Comparison of ENCODE assay signal across 11 cellular contexts in genomic region chr10:32650246-32650655, GRCh38.
A peak's percentile ranks its signal among the peaks of the same experiment; 100 is the strongest.
DNase-seq lines count a peak whose midpoint lies in the region; ATAC-seq and TF ChIP-seq lines count a peak whose summit lies in the region.
"Had no signal": no experiment of that assay in that cellular context is flagged by ENCODE, and none has a peak within 500 bp of the region (broad histone marks: within the 10 kb centered on the region; RNA-seq: fewer than 3 reads in every experiment).

No MANE protein-coding gene starts in this region.

- H3K9me3 ChIP-seq in OCI-LY1 (ENCODE audit: low read length): no peaks in the 10 kb centered on the region
- H3K9me3 ChIP-seq in vagina: no peaks in the 10 kb centered on the region
- H3K9me3 ChIP-seq in A673 (ENCODE audit: low read depth, low read length, poor library complexity, severe bottlenecking): peaks cover 18% of the 10 kb centered on the region
- peaks cover 0 to 74% (median 59%) of the 10 kb centered on the region in 8 donors for H3K9me3 ChIP-seq in spleen

- H2AFZ ChIP-seq in OCI-LY1 (ENCODE audit: low read length): no peak overlapping the region

- no peaks in the 10 kb centered on the region for H3K4me1 ChIP-seq in OCI-LY1 (ENCODE audit: insufficient read depth, low read length, severe bottlenecking)
- no peaks in the 10 kb centered on the region for H3K4me1 ChIP-seq in vagina
- no peaks in the 10 kb centered on the region for H3K4me1 ChIP-seq in A673 (ENCODE audit: insufficient read depth, low read length, poor library complexity, severe bottlenecking)
- H3K4me1 ChIP-seq in spleen: no peaks in the 10 kb centered on the region

- peaks cover 6 to 10% of the 10 kb centered on the region in 2 donors for H3K4me1 Mint-ChIP-seq in immature natural killer cell

- POLR2A ChIA-PET in A673 (lab: Charles Lee; ENCODE audit: low non-redundant PET): no interaction called here

- peaks cover 30 to 56% (median 35%) of the 10 kb centered on the region in 3 donors for H3K36me3 Mint-ChIP-seq in immature natural killer cell
- H3K36me3 Mint-ChIP-seq: type B pancreatic cell had no signal

- H3K27ac ChIP-seq in OCI-LY1 (ENCODE audit: low read depth, low read length, poor library complexity, severe bottlenecking) (no peak overlapping the region), vagina (no peak overlapping the region), A673 (ENCODE audit: low read depth, low read length, poor library complexity, severe bottlenecking) (no peak overlapping the region), spleen (no peak overlapping the region)

- H3K4me3 ChIP-seq in GM12864 (ENCODE audit: low read depth, low read length) (no peak overlapping the region), OCI-LY1 (ENCODE audit: low read depth, low read length, poor library complexity, severe bottlenecking) (no peak overlapping the region), vagina (no peak overlapping the region), A673 (ENCODE audit: low read depth, low read length, poor library complexity, severe bottlenecking) (no peak overlapping the region), spleen (no peak overlapping the region)

- DNase-seq in GM12864 (ENCODE audit: low read depth): peak; percentile 2
- peak; percentile 7 to 27 (median 7) for DNase-seq in immature natural killer cell
- no peak for DNase-seq in NCI-H510A treated with DMSO at 0.1 percent for 48 hours (lab: John Stamatoyannopoulos, UW)
- no peak for DNase-seq in vagina (ENCODE audit: extremely low spot score in 2 of 2)
- no peak for DNase-seq in A673 (ENCODE audit: low spot score)
- no peak for DNase-seq in spleen
- DNase-seq: NCI-H2081 treated with DMSO at 0.1 percent for 48 hours had no signal

- H3K27ac Mint-ChIP-seq in immature natural killer cell: peak overlapping the region in 4 of 6 donors; percentile 26 to 71 (median 33)
- H3K27ac Mint-ChIP-seq: T-helper 1 cell treated with Interleukin-12 subunit alpha and Interleukin-12 subunit beta and Interleukin-4 antibody, amounts not matched to agents 30 μg/mL and 1 μg/mL, for 36 hours; type B pancreatic cell had no signal

- H4K20me1 ChIP-seq in OCI-LY1 (ENCODE audit: insufficient read depth, low read length): no peaks in the 10 kb centered on the region

- H3K27me3 Mint-ChIP-seq in immature natural killer cell (ENCODE audit: low read depth in 3 of 3): peaks cover 0 to 3% (median 2%) of the 10 kb centered on the region in 3 donors

- no peaks in the 10 kb centered on the region for H3K36me3 ChIP-seq in OCI-LY1 (ENCODE audit: insufficient read depth, low read length)
- no peaks in the 10 kb centered on the region for H3K36me3 ChIP-seq in vagina
- H3K36me3 ChIP-seq in A673 (ENCODE audit: insufficient read depth, low read length, poor library complexity, severe bottlenecking): no peaks in the 10 kb centered on the region
- H3K36me3 ChIP-seq in spleen: peaks cover 0 to 13% (median 0%) of the 10 kb centered on the region in 6 donors

- H3K27me3 ChIP-seq in OCI-LY1 (ENCODE audit: insufficient read depth, low read length): no peaks in the 10 kb centered on the region
- H3K27me3 ChIP-seq in vagina: no peaks in the 10 kb centered on the region
- no peaks in the 10 kb centered on the region for H3K27me3 ChIP-seq in A673 (replicated peaks; ENCODE audit: insufficient read depth, low read depth, low read length, poor library complexity)
- no peaks in the 10 kb centered on the region for H3K27me3 ChIP-seq in spleen (replicated peaks in 1 of 7)

- BruUV-seq in A673 (replicated peaks; lab: Mats Ljungman, UMichigan): no TSS peak

- intact Hi-C loops in vagina (cut with DNase I): no loop called here
- intact Hi-C loops in A673 (cut with micrococcal nuclease; ENCODE audit: unreplicated experiment): no loop called here
- intact Hi-C loops in spleen (cut with DNase I; ENCODE audit: low total_unique reads): no loop called here

- peak; percentile 64 for ATAC-seq in GM21786 (IDR thresholded peaks at IDR 0.05; ENCODE audit: unreplicated experiment)

- CTCF ChIA-PET in A673 (lab: Charles Lee): no interaction called here

- TF ChIP-seq CTCF in GM12864 (IDR thresholded peaks at IDR 0.05; ENCODE audit: low read depth, low read length, missing control alignments) (peak; percentile 37), OCI-LY1 (IDR thresholded peaks at IDR 0.05; ENCODE audit: low read length) (peak; percentile 40; the same call in 1 of the 2 replicates), vagina (IDR thresholded peaks at IDR 0.05) (no peak), A673 (conservative IDR thresholded peaks at IDR 0.05; ENCODE audit: low read depth, low read length) (no peak), spleen (IDR thresholded peaks at IDR 0.05 in 8 of 11, conservative IDR thresholded peaks at IDR 0.05 in 3 of 11) (no peak)

- H3K4me3 Mint-ChIP-seq in immature natural killer cell: no peak overlapping the region
- H3K4me3 Mint-ChIP-seq: T-helper 1 cell treated with Interleukin-12 subunit alpha and Interleukin-12 subunit beta and Interleukin-4 antibody, amounts not matched to agents 30 μg/mL and 1 μg/mL, for 36 hours; type B pancreatic cell had no signal

- H3K4me2 ChIP-seq in OCI-LY1 (ENCODE audit: low read length): no peak overlapping the region

- no peak overlapping the region for H3K9ac ChIP-seq in OCI-LY1 (ENCODE audit: low read length)

- TF ChIP-seq POLR2A in vagina (IDR thresholded peaks at IDR 0.05) (no peak), spleen (IDR thresholded peaks at IDR 0.05) (no peak)

- H3K9me3 Mint-ChIP-seq in immature natural killer cell: peaks cover 16 to 39% (median 21%) of the 10 kb centered on the region in 6 donors

- 57 to 66% (median 64%) methylated on average over 1 of the region's 1 CpG for WGBS in spleen, 5 donors

- H3K9me2 ChIP-seq in OCI-LY1 (ENCODE audit: low read depth, low read length): no peaks in the 10 kb centered on the region

- no peaks in the 10 kb centered on the region for H3F3A ChIP-seq in OCI-LY1 (ENCODE audit: insufficient read depth, low read length)

- no peaks in the 10 kb centered on the region for H3K79me2 ChIP-seq in OCI-LY1 (ENCODE audit: insufficient read depth, low read length)

Comparison
In these comparisons a context has a peak if more than half of its experiments do, and no peak if none do; other contexts are left out.
1. DNase-seq: peak in GM12864 (single experiment) and immature natural killer cell (3 of 3); none in NCI-H510A treated with DMSO at 0.1 percent for 48 hours (single experiment), vagina (0 of 2), A673 (single experiment) and spleen (single experiment).
2. CTCF ChIP-seq: peak in GM12864 (single experiment) and OCI-LY1 (single experiment); none in vagina (0 of 3), A673 (single experiment) and spleen (0 of 11).